Comparison of ENCODE assay signal across 25 cellular contexts in genomic region chr6:48996461-48997119, GRCh38.
"Had no signal": no experiment of that assay in that cellular context is flagged by ENCODE, and none has a peak within 500 bp of the region (broad histone marks: within the 10 kb centered on the region; RNA-seq: fewer than 3 reads in every experiment).

No MANE protein-coding gene starts in this region.

- H3K27ac ChIP-seq: brain microvascular endothelial cell, Peyer's patch, VCaP had no signal

- H3K4me1 ChIP-seq: Peyer's patch had no signal

- H3K36me3 ChIP-seq: brain microvascular endothelial cell, MG63, Peyer's patch had no signal

- H3K9me3 ChIP-seq: MG63, Peyer's patch had no signal

- H3K27me3 ChIP-seq: brain microvascular endothelial cell, MG63, Peyer's patch had no signal

- DNase-seq: activated CD4-positive, alpha-beta memory T cell treated with anti-CD3 and anti-CD28 coated beads for 36 hours; activated CD4-positive, alpha-beta T cell treated with anti-CD3 and anti-CD28 coated beads, Interleukin-2, amount 10 ng/mL, durations not matched to agents 7 days and 5 days; activated CD4-positive, CD25-positive, alpha-beta regulatory T cell; activated CD8-positive, alpha-beta memory T cell treated with anti-CD3 and anti-CD28 coated beads for 24 hours; activated gamma-delta T cell; activated naive CD4-positive, alpha-beta T cell treated with anti-CD3 and anti-CD28 coated beads for 36 hours; activated T-cell treated with anti-CD3 and anti-CD28 coated beads, Interleukin-2, amount 50 U/mL, for 4 hours; brain microvascular endothelial cell; cerebellar nuclear complex; MG63; NCI-H1105; NCI-H1436; NCI-H1694 treated with DMSO at 0.1 percent for 48 hours; NCI-H2029 treated with DMSO at 0.1 percent for 48 hours; NCI-H2171; NCI-H2227 treated with DMSO at 0.1 percent for 48 hours; NCI-H446 treated with DMSO at 0.1 percent for 48 hours; NCI-H524 treated with DMSO at 0.1 percent for 48 hours; Peyer's patch; SHP77 treated with DMSO at 0.1 percent for 48 hours; T-helper 17 cell; T1000 had no signal

- FAIRE-seq: colon, TTC549 had no signal

- H3K4me3 ChIP-seq: MG63, Peyer's patch had no signal

- ATAC-seq: activated T-cell treated with anti-CD3 and anti-CD28 coated beads, Interleukin-2, amount 50 U/mL, for 4 hours; T-helper 17 cell had no signal
